In genomic region chr12:105285378-105285777, GRCh38 we compare ENCODE assay signal across 28 cellular contexts.
"Had no signal": no experiment of that assay in that cellular context is flagged by ENCODE, and none has a peak within 500 bp of the region (broad histone marks: within the 10 kb centered on the region; RNA-seq: fewer than 3 reads in every experiment).

No MANE protein-coding gene starts in this region.

- H3K36me3 ChIP-seq: esophagus squamous epithelium, gastrocnemius medialis, heart right ventricle, left lung, lower lobe of right lung had no signal

- H3K27ac Mint-ChIP-seq: dendritic cell treated with granulocyte-macrophage colony-stimulating factor and Interleukin-4, amounts not matched to agents 40 ng/mL and 50 ng/mL, for 4 days; effector memory CD8-positive, alpha-beta T cell; endodermal cell; mesothelial cell of epicardium; naive B cell; naive thymus-derived CD8-positive, alpha-beta T cell had no signal

- H3K36me3 Mint-ChIP-seq: mesothelial cell of epicardium; naive B cell; naive thymus-derived CD8-positive, alpha-beta T cell had no signal

- H3K4me3 ChIP-seq: esophagus squamous epithelium, gastrocnemius medialis, heart right ventricle, left lung, lower lobe of right lung, mucosa of descending colon had no signal

- ATAC-seq: effector memory CD8-positive, alpha-beta T cell; esophagus mucosa; gastrocnemius medialis; heart right ventricle; left cardiac atrium; left lung; left ventricle myocardium superior; lower lobe of right lung; mucosa of descending colon; naive thymus-derived CD8-positive, alpha-beta T cell had no signal

- H3K4me1 Mint-ChIP-seq: mesothelial cell of epicardium; naive B cell; naive thymus-derived CD8-positive, alpha-beta T cell had no signal

- H3K27ac ChIP-seq: epithelial cell of prostate, esophagus squamous epithelium, gastrocnemius medialis, heart right ventricle, left lung, lower lobe of right lung had no signal

- H3K9me3 ChIP-seq: esophagus squamous epithelium, gastrocnemius medialis, heart right ventricle, left lung, lower lobe of right lung, mucosa of descending colon had no signal

- FAIRE-seq: endometrium, islet of Langerhans, keratinocyte had no signal

- H3K4me3 Mint-ChIP-seq: dendritic cell treated with granulocyte-macrophage colony-stimulating factor and Interleukin-4, amounts not matched to agents 40 ng/mL and 50 ng/mL, for 4 days; effector memory CD8-positive, alpha-beta T cell; endodermal cell; mesothelial cell of epicardium; naive B cell; naive thymus-derived CD8-positive, alpha-beta T cell had no signal

- H3K4me1 ChIP-seq: esophagus squamous epithelium, gastrocnemius medialis, heart right ventricle, left lung, lower lobe of right lung had no signal

- H3K27me3 ChIP-seq: gastrocnemius medialis, left lung had no signal

- DNase-seq: cortex of kidney; effector CD8-positive, alpha-beta T cell; effector memory CD8-positive, alpha-beta T cell; endodermal cell; erythroblast; esophagus squamous epithelium; foreskin fibroblast; foreskin melanocyte; gastrocnemius medialis; glutamatergic neuron; head of caudate nucleus; heart right ventricle; hippocampal formation; left cardiac atrium; left lung; left ventricle myocardium superior; lower lobe of right lung; mesenchymal stem cell; mucosa of descending colon; naive B cell; naive thymus-derived CD8-positive, alpha-beta T cell had no signal

- H3K9me3 Mint-ChIP-seq: dendritic cell treated with granulocyte-macrophage colony-stimulating factor and Interleukin-4, amounts not matched to agents 40 ng/mL and 50 ng/mL, for 4 days; effector memory CD8-positive, alpha-beta T cell; endodermal cell had no signal
